ENCODE assay signal across 19 cellular contexts in genomic region chr9:137493163-137494103, GRCh38. TPM values are rescaled to one million over a fixed set of nuclear protein-coding genes. Genes with fewer than 3 reads are reported as not detected.
A peak's percentile ranks its signal among the peaks of the same experiment; 100 is the strongest.
DNase-seq lines count a peak whose midpoint lies in the region; ATAC-seq, FAIRE-seq and TF ChIP-seq lines count a peak whose summit lies in the region.
"Had no signal": no experiment of that assay in that cellular context is flagged by ENCODE, and none has a peak within 500 bp of the region (broad histone marks: within the 10 kb centered on the region; RNA-seq: fewer than 3 reads in every experiment).

No MANE protein-coding gene starts in this region.

- FAIRE-seq in kidney (lab: Jason Lieb, UNC): no peak
- FAIRE-seq: endothelial cell of umbilical vein, TTC549 had no signal

- no peaks in the 10 kb centered on the region for H3K27me3 ChIP-seq in left ventricle myocardium inferior (ENCODE audit: low read depth)
- H3K27me3 ChIP-seq in right cardiac atrium (ENCODE audit: control insufficient read depth, insufficient read depth): no peaks in the 10 kb centered on the region
- no peaks in the 10 kb centered on the region for H3K27me3 ChIP-seq in Panc1 (ENCODE audit: control insufficient read depth, insufficient read depth, low read length)
- H3K27me3 ChIP-seq: breast epithelium, heart left ventricle had no signal

- no peak for DNase-seq in left ventricle myocardium inferior
- DNase-seq in right cardiac atrium: no peak
- DNase-seq in Panc1 (ENCODE audit: low read depth, low spot score): no peak
- peak; percentile 73 for DNase-seq in kidney
- no peak for DNase-seq in activated CD4-positive, alpha-beta memory T cell treated with anti-CD3 and anti-CD28 coated beads for 36 hours
- no peak for DNase-seq in WTC11 (ENCODE audit: low spot score)
- DNase-seq: activated CD4-positive, alpha-beta T cell treated with anti-CD3 and anti-CD28 coated beads for 4 hours; activated CD8-positive, alpha-beta memory T cell treated with anti-CD3 and anti-CD28 coated beads, Interleukin-2, amount 50 U/mL, for 4 hours; activated gamma-delta T cell treated with Interleukin-2 at 50 U/mL for 16 hours; NCI-H1417 treated with DMSO at 0.1 percent for 48 hours; SIG-M5 had no signal

- H3K4me3 Mint-ChIP-seq in activated CD4-positive, alpha-beta memory T cell treated with anti-CD3 and anti-CD28 coated beads for 36 hours: no peak overlapping the region
- H3K4me3 Mint-ChIP-seq in WTC11: no peak overlapping the region

- ATAC-seq in right cardiac atrium (no peak), Panc1 (0 out of 2 replicates have a peak, but pooled peaks have one; percentile 20), GM18870 (IDR thresholded peaks at IDR 0.05; ENCODE audit: unreplicated experiment) (no peak), GM19395 (IDR thresholded peaks at IDR 0.05; ENCODE audit: unreplicated experiment) (no peak), WTC11 (no peak)

- H3K36me3 ChIP-seq in left ventricle myocardium inferior: peaks cover 26% of the 10 kb centered on the region
- no peaks in the 10 kb centered on the region for H3K36me3 ChIP-seq in Panc1 (ENCODE audit: control insufficient read depth, insufficient read depth, low read length)
- H3K36me3 ChIP-seq in kidney (ENCODE audit: control insufficient read depth in 1 of 2, insufficient read depth in 2 of 2, low read length in 2 of 2): no peaks in the 10 kb centered on the region
- H3K36me3 ChIP-seq: breast epithelium had no signal

- H3K4me1 Mint-ChIP-seq in activated CD4-positive, alpha-beta memory T cell treated with anti-CD3 and anti-CD28 coated beads for 36 hours (ENCODE audit: low read depth): no peaks in the 10 kb centered on the region
- no peaks in the 10 kb centered on the region for H3K4me1 Mint-ChIP-seq in WTC11

- no TSS peak for BruUV-seq in Panc1 (replicated peaks; lab: Mats Ljungman, UMichigan)

- no peak overlapping the region for H3K9ac ChIP-seq in kidney (ENCODE audit: low read length in 2 of 2)

- no peak overlapping the region for H3K27ac Mint-ChIP-seq in activated CD4-positive, alpha-beta memory T cell treated with anti-CD3 and anti-CD28 coated beads for 36 hours
- no peak overlapping the region for H3K27ac Mint-ChIP-seq in WTC11

- CTCF ChIA-PET in Panc1 (lab: Charles Lee): no interaction called here
- CTCF ChIA-PET in activated CD4-positive, alpha-beta memory T cell treated with anti-CD3 and anti-CD28 coated beads for 36 hours (lab: Charles Lee): no interaction called here
- CTCF ChIA-PET in WTC11 (lab: Charles Lee): interaction anchor here (0.9 kb wide), 1 partner anchor 256 kb away, joined by 3 read pairs; no protein-coding TSS in a partner anchor

- in situ Hi-C loops in Panc1 (cut with HindIII; ENCODE audit: low pct_unique_long_range_greater_than_20kb, low sequenced_read_pairs): no loop called here

- H3K4me1 ChIP-seq in left ventricle myocardium inferior: peaks cover 16% of the 10 kb centered on the region
- no peaks in the 10 kb centered on the region for H3K4me1 ChIP-seq in right cardiac atrium (ENCODE audit: control insufficient read depth, insufficient read depth, low read length)
- H3K4me1 ChIP-seq in Panc1 (ENCODE audit: control insufficient read depth, insufficient read depth, low read length): no peaks in the 10 kb centered on the region
- no peaks in the 10 kb centered on the region for H3K4me1 ChIP-seq in kidney (ENCODE audit: control insufficient read depth in 1 of 2, insufficient read depth in 1 of 2, low read depth in 1 of 2, low read length in 2 of 2)
- H3K4me1 ChIP-seq: breast epithelium had no signal

- intact Hi-C loops in left ventricle myocardium inferior (cut with micrococcal nuclease) (no loop called here), right cardiac atrium (cut with DNase I) (no loop called here), Panc1 (cut with micrococcal nuclease; ENCODE audit: unreplicated experiment) (no loop called here), kidney (cut with DNase I) (no loop called here)
- intact Hi-C loops in activated CD4-positive, alpha-beta memory T cell treated with anti-CD3 and anti-CD28 coated beads for 36 hours (cut with micrococcal nuclease): no loop called here

- H3K9me3 Mint-ChIP-seq in activated CD4-positive, alpha-beta memory T cell treated with anti-CD3 and anti-CD28 coated beads for 36 hours: no peaks in the 10 kb centered on the region
- H3K9me3 Mint-ChIP-seq in WTC11: peaks cover 3% of the 10 kb centered on the region; the same call in 1 of the 2 replicates

- no peaks in the 10 kb centered on the region for H3K36me3 Mint-ChIP-seq in activated CD4-positive, alpha-beta memory T cell treated with anti-CD3 and anti-CD28 coated beads for 36 hours
- no peaks in the 10 kb centered on the region for H3K36me3 Mint-ChIP-seq in WTC11

- POLR2A ChIA-PET in Panc1 (lab: Charles Lee): interaction anchor here (0.6 kb wide), 1 partner anchor 37 kb away, joined by 10 read pairs; no protein-coding TSS in a partner anchor
- POLR2A ChIA-PET in activated CD4-positive, alpha-beta memory T cell treated with anti-CD3 and anti-CD28 coated beads for 36 hours (lab: Charles Lee): no interaction called here
- POLR2A ChIA-PET in WTC11 (lab: Charles Lee): no interaction called here

- H3K4me3 ChIP-seq in left ventricle myocardium inferior (no peak overlapping the region), right cardiac atrium (ENCODE audit: low read length) (no peak overlapping the region), Panc1 (ENCODE audit: low read depth in 2 of 2, low read length in 2 of 2) (no peak overlapping the region), kidney (ENCODE audit: low read length in 2 of 2) (no peak overlapping the region)
- H3K4me3 ChIP-seq: breast epithelium, heart left ventricle, lung had no signal

- H3K27me3 Mint-ChIP-seq in activated CD4-positive, alpha-beta memory T cell treated with anti-CD3 and anti-CD28 coated beads for 36 hours: no peaks in the 10 kb centered on the region
- no peaks in the 10 kb centered on the region for H3K27me3 Mint-ChIP-seq in WTC11 (ENCODE audit: low read depth)

- WGBS in right cardiac atrium: 92% methylated on average over 21 of the region's 21 CpGs

- no peaks in the 10 kb centered on the region for H3K9me3 ChIP-seq in left ventricle myocardium inferior (replicated peaks)
- no peaks in the 10 kb centered on the region for H3K9me3 ChIP-seq in right cardiac atrium (ENCODE audit: control insufficient read depth, low read length)
- no peaks in the 10 kb centered on the region for H3K9me3 ChIP-seq in Panc1 (ENCODE audit: control insufficient read depth, insufficient read depth, low read depth, low read length)
- no peaks in the 10 kb centered on the region for H3K9me3 ChIP-seq in kidney (ENCODE audit: control insufficient read depth in 1 of 2, low read length in 2 of 2)
- H3K9me3 ChIP-seq: breast epithelium, heart left ventricle had no signal

- TF ChIP-seq CTCF in left ventricle myocardium inferior (IDR thresholded peaks at IDR 0.05; ENCODE audit: borderline replicate concordance) (no peak), Panc1 (IDR thresholded peaks at IDR 0.05) (no peak), kidney (IDR thresholded peaks at IDR 0.05; ENCODE audit: borderline replicate concordance, extremely low read depth, insufficient read depth) (no peak), WTC11 (IDR thresholded peaks at IDR 0.05) (no peak)

- H3K27ac ChIP-seq in left ventricle myocardium inferior (replicated peaks) (peak overlapping the region; percentile 19), right cardiac atrium (ENCODE audit: low read length) (no peak overlapping the region), Panc1 (ENCODE audit: low read length) (no peak overlapping the region), kidney (ENCODE audit: low read depth in 2 of 2, low read length in 2 of 2) (no peak overlapping the region)
- H3K27ac ChIP-seq: breast epithelium, heart left ventricle had no signal

RNA-seq across cellular contexts. Expression of gene NSMF, which starts 34.3 kb away (rescaled TPM):
- total RNA-seq in left ventricle myocardium inferior (9.8 TPM), right cardiac atrium (10 to 100 TPM; 12.4 to 21.5 (median 18.6) TPM), Panc1 (2021; ENCODE audit: unreplicated experiment) (40.0 TPM), kidney (49.5 TPM), WTC11 (2021) (61.6 to 63.7 TPM (median 61.9 TPM) in 3 replicates)
- polyA plus RNA-seq in right cardiac atrium (25.5 TPM), kidney (ENCODE audit: insufficient read depth, low read depth, low replicate concordance) (32.7 TPM)
- polyA plus RNA-seq in Panc1 (2012; ENCODE audit: insufficient read length): 53.6 TPM
- total RNA-seq in activated CD4-positive, alpha-beta memory T cell treated with anti-CD3 and anti-CD28 coated beads for 36 hours: 10 to 100 TPM; 29.9 to 31.6 TPM

RNA-seq across cellular contexts. Expression of gene ENTPD8, which starts 52.3 kb away (rescaled TPM):
- total RNA-seq in left ventricle myocardium inferior: not detected
- total RNA-seq in right cardiac atrium: not detected
- polyA plus RNA-seq in right cardiac atrium: not detected
- total RNA-seq in Panc1 (2021; ENCODE audit: unreplicated experiment): 3.9 TPM
- polyA plus RNA-seq in Panc1 (2012; ENCODE audit: insufficient read length): 4.2 TPM
- 5.2 TPM for total RNA-seq in kidney
- 5.0 TPM for polyA plus RNA-seq in kidney (ENCODE audit: insufficient read depth, low read depth, low replicate concordance)
- total RNA-seq in activated CD4-positive, alpha-beta memory T cell treated with anti-CD3 and anti-CD28 coated beads for 36 hours: not detected
- 2.0 to 2.5 TPM (median 2.3 TPM) in 3 replicates for total RNA-seq in WTC11 (2021)
- total RNA-seq: heart left ventricle had no signal
- polyA plus RNA-seq: heart left ventricle had no signal

RNA-seq across cellular contexts. Expression of gene PNPLA7, which starts 56.8 kb away (rescaled TPM):
- 9.0 TPM for total RNA-seq in left ventricle myocardium inferior
- 10 to 100 TPM in 1 of 4 donors, 1 to 10 TPM in 3; 7.4 to 13.0 (median 7.6) TPM for total RNA-seq in right cardiac atrium
- polyA plus RNA-seq in right cardiac atrium: 5.5 TPM
- total RNA-seq in Panc1 (2021; ENCODE audit: unreplicated experiment): 3.9 TPM
- polyA plus RNA-seq in Panc1 (2012; ENCODE audit: insufficient read length): 4.8 TPM
- 9.6 TPM for total RNA-seq in kidney
- polyA plus RNA-seq in kidney (ENCODE audit: insufficient read depth, low read depth, low replicate concordance): 2.1 TPM
- 1 to 10 TPM; 3.1 to 4.0 TPM for total RNA-seq in activated CD4-positive, alpha-beta memory T cell treated with anti-CD3 and anti-CD28 coated beads for 36 hours
- total RNA-seq in WTC11 (2021): 1.3 to 1.6 TPM (median 1.6 TPM) in 3 replicates
- total RNA-seq: H4 had no signal

RNA-seq across cellular contexts. Expression of gene MRPL41, which starts 58.2 kb away (rescaled TPM):
- 233 TPM for total RNA-seq in left ventricle myocardium inferior
- 100 to 1,000 TPM; 149 to 194 (median 185) TPM for total RNA-seq in right cardiac atrium
- polyA plus RNA-seq in right cardiac atrium: 460 TPM
- 86.4 TPM for total RNA-seq in Panc1 (2021; ENCODE audit: unreplicated experiment)
- 129 TPM for polyA plus RNA-seq in Panc1 (2012; ENCODE audit: insufficient read length)
- 47.3 TPM for total RNA-seq in kidney
- polyA plus RNA-seq in kidney (ENCODE audit: insufficient read depth, low read depth, low replicate concordance): 150 TPM
- 10 to 100 TPM; 48.0 to 48.8 TPM for total RNA-seq in activated CD4-positive, alpha-beta memory T cell treated with anti-CD3 and anti-CD28 coated beads for 36 hours
- 70.1 to 79.4 TPM (median 74.8 TPM) in 3 replicates for total RNA-seq in WTC11 (2021)
